ENCODE assay signal across 8 cellular contexts in genomic region chr12:108950991-108951739, GRCh38.
DNase-seq lines count a peak whose midpoint lies in the region; ATAC-seq and TF ChIP-seq lines count a peak whose summit lies in the region.

No MANE protein-coding gene starts in this region.

- no peaks in the 10 kb centered on the region for H3K27me3 ChIP-seq in naive thymus-derived CD4-positive, alpha-beta T cell (ENCODE audit: control insufficient read depth in 2 of 2, insufficient read depth in 2 of 2, low read length in 2 of 2)

- DNase-seq in Calu3 = peak; percentile 81
- peak; percentile 61 for DNase-seq in HT1080 (ENCODE audit: low read depth)
- DNase-seq in NOMO-1 treated with DMSO at 0.1 percent for 48 hours (lab: John Stamatoyannopoulos, UW; ENCODE audit: unreplicated experiment) = peak; percentile 53
- DNase-seq in activated CD8-positive, alpha-beta memory T cell treated with anti-CD3 and anti-CD28 coated beads, Interleukin-2, amount 50 U/mL, for 4 hours = peak; percentile 65
- DNase-seq in naive thymus-derived CD4-positive, alpha-beta T cell = peak; percentile 49 to 70 (median 63)
- peak; percentile 33 for DNase-seq in stimulated activated CD8-positive, alpha-beta memory T cell treated with anti-CD3 and anti-CD28 coated beads, Interleukin-7, amount 100 ng/mL, for 24 hours (ENCODE audit: low read depth)

- TF ChIP-seq CTCF in Calu3 (IDR thresholded peaks at IDR 0.05; ENCODE audit: unreplicated experiment) = peak; percentile 87

- H3K9me3 ChIP-seq in naive thymus-derived CD4-positive, alpha-beta T cell (ENCODE audit: control insufficient read depth in 2 of 3, low read length in 3 of 3) = no peaks in the 10 kb centered on the region

- no TSS peak for BruUV-seq in Calu3 (replicated peaks; lab: Mats Ljungman, UMichigan)

- no peak overlapping the region for H3K27ac Mint-ChIP-seq in Calu3 (ENCODE audit: unreplicated experiment)
- peak overlapping the region in 1 of 9 donors; percentile 4 for H3K27ac Mint-ChIP-seq in naive thymus-derived CD4-positive, alpha-beta T cell

- intact Hi-C loops in Calu3 (cut with micrococcal nuclease; ENCODE audit: unreplicated experiment) = loop anchor here (1.0 to 10.0 kb wide), 4 partner anchors 67 to 389 kb away; partner anchors contain the start of genes ISCU and SART3
- intact Hi-C loops in naive thymus-derived CD4-positive, alpha-beta T cell (cut with micrococcal nuclease) = loop anchor here (1.0 kb wide), 8 partner anchors 67 to 434 kb away; partner anchors contain the start of gene ALKBH2 (in 2 of the 2)

- no peaks in the 10 kb centered on the region for H3K36me3 Mint-ChIP-seq in Calu3 (ENCODE audit: insufficient read depth, unreplicated experiment)
- no peaks in the 10 kb centered on the region for H3K36me3 Mint-ChIP-seq in naive thymus-derived CD4-positive, alpha-beta T cell

- H3K4me3 Mint-ChIP-seq in Calu3 (ENCODE audit: low read depth, unreplicated experiment) = no peak overlapping the region
- H3K4me3 Mint-ChIP-seq in naive thymus-derived CD4-positive, alpha-beta T cell = no peak overlapping the region

- peak; percentile 82 for ATAC-seq in esophagus mucosa
- peak; percentile 94 for ATAC-seq in naive thymus-derived CD4-positive, alpha-beta T cell
- ATAC-seq in HG03354 (IDR thresholded peaks at IDR 0.05; ENCODE audit: poor library complexity, severe bottlenecking, unreplicated experiment) = no peak

- no peak overlapping the region for H3K27ac ChIP-seq in naive thymus-derived CD4-positive, alpha-beta T cell (ENCODE audit: low read depth, low read length)

- peaks cover 6% of the 10 kb centered on the region for H3K9me3 Mint-ChIP-seq in Calu3 (ENCODE audit: low read depth, unreplicated experiment)
- H3K9me3 Mint-ChIP-seq in naive thymus-derived CD4-positive, alpha-beta T cell = peaks cover 2 to 10% (median 7%) of the 10 kb centered on the region in 11 donors

- H3K27me3 Mint-ChIP-seq in Calu3 (ENCODE audit: unreplicated experiment) = peaks cover 36% of the 10 kb centered on the region
- peaks cover 7 to 24% (median 17%) of the 10 kb centered on the region in 5 donors for H3K27me3 Mint-ChIP-seq in naive thymus-derived CD4-positive, alpha-beta T cell

- H3K4me3 ChIP-seq in naive thymus-derived CD4-positive, alpha-beta T cell (ENCODE audit: low read length) = no peak overlapping the region

- H3K4me1 ChIP-seq in naive thymus-derived CD4-positive, alpha-beta T cell (ENCODE audit: control insufficient read depth in 2 of 2, insufficient read depth in 2 of 2, low read length in 2 of 2) = no peaks in the 10 kb centered on the region

- H3K36me3 ChIP-seq in naive thymus-derived CD4-positive, alpha-beta T cell (ENCODE audit: control insufficient read depth in 2 of 3, insufficient read depth in 3 of 3, low read length in 3 of 3) = no peaks in the 10 kb centered on the region

- H3K4me1 Mint-ChIP-seq in Calu3 (ENCODE audit: low read depth, unreplicated experiment) = no peaks in the 10 kb centered on the region
- peaks cover 0 to 6% (median 4%) of the 10 kb centered on the region in 7 donors for H3K4me1 Mint-ChIP-seq in naive thymus-derived CD4-positive, alpha-beta T cell

- POLR2A ChIA-PET in naive thymus-derived CD4-positive, alpha-beta T cell (lab: Charles Lee) = interaction anchor here (0.6 kb wide), 1 partner anchor 385 kb away, joined by 3 read pairs; no protein-coding TSS in a partner anchor

- CTCF ChIA-PET in Calu3 (lab: Charles Lee) = interaction anchor here (0.6 to 2.2 kb wide), 7 partner anchors 12 to 286 kb away, joined by 3 to 6 read pairs (median 5); partner anchors contain the start of gene SSH1
- CTCF ChIA-PET in naive thymus-derived CD4-positive, alpha-beta T cell (lab: Charles Lee) = interaction anchor here (0.7 to 1.0 kb wide), 7 partner anchors 9 to 286 kb away, joined by 3 to 7 read pairs (median 3); partner anchors contain the start of gene ALKBH2
